ENCODE assay signal across 20 cellular contexts in genomic region chr9:479951-480350, GRCh38. TPM values are rescaled to one million over a fixed set of nuclear protein-coding genes. Genes with fewer than 3 reads are reported as not detected.
A peak's percentile ranks its signal among the peaks of the same experiment; 100 is the strongest.
DNase-seq lines count a peak whose midpoint lies in the region; ATAC-seq, FAIRE-seq and TF ChIP-seq lines count a peak whose summit lies in the region.
"Had no signal": no experiment of that assay in that cellular context is flagged by ENCODE, and none has a peak within 500 bp of the region (broad histone marks: within the 10 kb centered on the region; RNA-seq: fewer than 3 reads in every experiment).

No MANE protein-coding gene starts in this region.

- no peak overlapping the region for H3K4me3 Mint-ChIP-seq in astrocyte (ENCODE audit: unreplicated experiment)
- H3K4me3 Mint-ChIP-seq: IgD-negative memory B cell had no signal

- H3K4me1 Mint-ChIP-seq in astrocyte (ENCODE audit: low read depth, unreplicated experiment), result no peaks in the 10 kb centered on the region
- H3K4me1 Mint-ChIP-seq: IgD-negative memory B cell had no signal

- H3K9me3 Mint-ChIP-seq in astrocyte (ENCODE audit: unreplicated experiment), result peaks cover 2% of the 10 kb centered on the region

- H3K79me2 ChIP-seq in astrocyte (ENCODE audit: insufficient read depth, low read length), result no peaks in the 10 kb centered on the region

- H4K20me1 ChIP-seq in astrocyte (ENCODE audit: insufficient read depth, low read length), result no peaks in the 10 kb centered on the region

- H3K27ac ChIP-seq in astrocyte (ENCODE audit: low read depth, low read length), result no peak overlapping the region
- H3K27ac ChIP-seq: GM23248 had no signal

- H3K36me3 Mint-ChIP-seq in astrocyte (ENCODE audit: low read depth, unreplicated experiment), result no peaks in the 10 kb centered on the region

- no peaks in the 10 kb centered on the region for H3K9me3 ChIP-seq in astrocyte (ENCODE audit: insufficient read depth, low read depth, low read length)
- H3K9me3 ChIP-seq: SK-N-SH had no signal

- no peaks in the 10 kb centered on the region for H3K36me3 ChIP-seq in astrocyte (ENCODE audit: insufficient read depth, low read length)
- H3K36me3 ChIP-seq: HAP-1 had no signal

- no peak overlapping the region for H3K4me2 ChIP-seq in astrocyte (ENCODE audit: low read length)
- H3K4me2 ChIP-seq: SK-N-SH had no signal

- H3K27me3 ChIP-seq in astrocyte (ENCODE audit: insufficient read depth, low read length), result no peaks in the 10 kb centered on the region

- no peak for FAIRE-seq in astrocyte (lab: Jason Lieb, UNC)

- TF ChIP-seq CTCF in astrocyte (IDR thresholded peaks at IDR 0.05; ENCODE audit: insufficient read depth, low read depth, low read length), result no peak

- no peak overlapping the region for H3K27ac Mint-ChIP-seq in astrocyte (ENCODE audit: unreplicated experiment)
- H3K27ac Mint-ChIP-seq: IgD-negative memory B cell had no signal

- ATAC-seq in GM21526 (IDR thresholded peaks at IDR 0.05; ENCODE audit: low FRiP score, unreplicated experiment) (no peak), HG02885 (IDR thresholded peaks at IDR 0.05; ENCODE audit: poor library complexity, unreplicated experiment) (no peak), HG03108 (IDR thresholded peaks at IDR 0.05; ENCODE audit: unreplicated experiment) (no peak)

- no peak overlapping the region for H2AFZ ChIP-seq in astrocyte (ENCODE audit: low read depth, low read length)
- H2AFZ ChIP-seq: GM23248 had no signal

- DNase-seq in DMS 273 treated with DMSO at 0.1 percent for 48 hours (lab: John Stamatoyannopoulos, UW) (peak; percentile 73), astrocyte (ENCODE audit: low read depth) (peak; percentile 13), kidney tubule cell (ENCODE audit: low spot score) (peak; percentile 80), retina (peak; percentile 10)
- no peak for DNase-seq in activated T-cell treated with anti-CD3 and anti-CD28 coated beads, Interleukin-2, amount 50 U/mL, for 48 hours
- DNase-seq: C1 segment of cervical spinal cord, DMS153, GDM1, GM23248, Karpas-422, MM.1S, NCI-H1092 treated with DMSO at 0.1 percent for 48 hours, NCI-H2081, SHP77, SK-N-SH had no signal

- no peaks in the 10 kb centered on the region for H3K27me3 Mint-ChIP-seq in astrocyte (ENCODE audit: low read depth, unreplicated experiment)
- H3K27me3 Mint-ChIP-seq: IgD-negative memory B cell had no signal

- H3K9ac ChIP-seq in astrocyte (ENCODE audit: low read length), result no peak overlapping the region
- H3K9ac ChIP-seq: GM23248, SK-N-SH had no signal

- no peaks in the 10 kb centered on the region for H3K4me1 ChIP-seq in astrocyte (ENCODE audit: insufficient read depth, low read length)

- H3K4me3 ChIP-seq in astrocyte (ENCODE audit: insufficient read depth, low read depth, low read length), result no peak overlapping the region
- H3K4me3 ChIP-seq: GM23248, HAP-1 had no signal

RNA-seq across cellular contexts. Expression of gene KANK1, which starts 24.5 kb away (rescaled TPM):
- total RNA-seq in astrocyte, result 22.7 and 23.4 TPM in 2 replicates

Comparison
In these comparisons a context has a peak if more than half of its experiments do, and no peak if none do; other contexts are left out.
1. DNase-seq: peak in DMS 273 treated with DMSO at 0.1 percent for 48 hours (single experiment), astrocyte (single experiment), kidney tubule cell (single experiment) and retina (single experiment); none in activated T-cell treated with anti-CD3 and anti-CD28 coated beads, Interleukin-2, amount 50 U/mL, for 48 hours (0 of 2).